In genomic region chr12:102298022-102298421, GRCh38 we compare ENCODE assay signal across 20 cellular contexts.
DNase-seq lines count a peak whose midpoint lies in the region; ATAC-seq and TF ChIP-seq lines count a peak whose summit lies in the region.
"Had no signal": no experiment of that assay in that cellular context is flagged by ENCODE, and none has a peak within 500 bp of the region (broad histone marks: within the 10 kb centered on the region; RNA-seq: fewer than 3 reads in every experiment).

No MANE protein-coding gene starts in this region.

- H3K4me3 ChIP-seq in HFF-Myc (replicated peaks; ENCODE audit: low read depth, low read length), result no peak overlapping the region
- H3K4me3 ChIP-seq in brain microvascular endothelial cell (ENCODE audit: low read depth, low read length), result no peak overlapping the region
- no peak overlapping the region for H3K4me3 ChIP-seq in fibroblast of villous mesenchyme (ENCODE audit: low read depth, low read length)
- H3K4me3 ChIP-seq in spleen, result no peak overlapping the region
- H3K4me3 ChIP-seq: heart right ventricle, SK-N-MC, vagina had no signal

- intact Hi-C loops in spleen (cut with DNase I; ENCODE audit: low total_unique reads), result no loop called here

- TF ChIP-seq POLR2A in spleen (IDR thresholded peaks at IDR 0.05), result no peak

- no peak for ATAC-seq in GM21619 (IDR thresholded peaks at IDR 0.05; ENCODE audit: unreplicated experiment)
- ATAC-seq: heart right ventricle had no signal

- no peak overlapping the region for H3K27ac ChIP-seq in brain microvascular endothelial cell
- no peak overlapping the region for H3K27ac ChIP-seq in spleen
- H3K27ac ChIP-seq: heart right ventricle, SK-N-MC, vagina had no signal

- H3K27me3 ChIP-seq in brain microvascular endothelial cell (replicated peaks) (no peaks in the 10 kb centered on the region), spleen (replicated peaks in 1 of 7) (no peaks in the 10 kb centered on the region)
- H3K27me3 ChIP-seq: heart right ventricle, vagina had no signal

- 72 to 89% (median 87%) methylated on average over 3 of the region's 3 CpGs for WGBS in spleen, 5 donors

- TF ChIP-seq CTCF in HFF-Myc (IDR thresholded peaks at IDR 0.05; ENCODE audit: low read depth, low read length, missing control alignments) (no peak), brain microvascular endothelial cell (IDR thresholded peaks at IDR 0.05; ENCODE audit: low read depth, low read length, missing control alignments) (no peak), fibroblast of villous mesenchyme (IDR thresholded peaks at IDR 0.05; ENCODE audit: insufficient read depth, low read depth, low read length) (no peak), spleen (IDR thresholded peaks at IDR 0.05 in 8 of 11, conservative IDR thresholded peaks at IDR 0.05 in 3 of 11) (no peak)

- peaks cover 2 to 27% (median 22%) of the 10 kb centered on the region in 8 donors for H3K9me3 ChIP-seq in spleen
- H3K9me3 ChIP-seq: vagina had no signal

- H3K36me3 ChIP-seq in brain microvascular endothelial cell (replicated peaks) (no peaks in the 10 kb centered on the region), spleen (no peaks in the 10 kb centered on the region)
- H3K36me3 ChIP-seq: heart right ventricle, vagina had no signal

- no peaks in the 10 kb centered on the region for H3K4me1 ChIP-seq in spleen
- H3K4me1 ChIP-seq: heart right ventricle, vagina had no signal

- DNase-seq in AG08396 (ENCODE audit: low spot score) (peak; percentile 8), HFF-Myc (ENCODE audit: extremely low read depth, low read depth) (peak; percentile 6), brain microvascular endothelial cell (peak; percentile 43), fibroblast of villous mesenchyme (ENCODE audit: low read depth) (peak; percentile 56), UCSD-AML1 (lab: John Stamatoyannopoulos, UW; ENCODE audit: unreplicated experiment) (no peak), spleen (no peak), DMS153 treated with DMSO at 0.1 percent for 48 hours (lab: John Stamatoyannopoulos, UW; ENCODE audit: unreplicated experiment) (no peak)
- DNase-seq: activated CD4-positive, CD25-positive, alpha-beta regulatory T cell treated with anti-CD3 and anti-CD28 coated beads, Interleukin-2, amount 50 U/mL, for 72 hours; activated naive CD8-positive, alpha-beta T cell treated with anti-CD3 and anti-CD28 coated beads for 36 hours; CD4-positive, alpha-beta memory T cell; dermis blood vessel endothelial cell; DMS79; erythroblast; heart right ventricle; NCI-H1417; NCI-H2171; retina had no signal

- in situ Hi-C loops in brain microvascular endothelial cell (cut with HindIII; ENCODE audit: low pct_ligation_motif_present, low sequenced_read_pairs), result no loop called here

Comparison
In these comparisons a context has a peak if more than half of its experiments do, and no peak if none do; other contexts are left out.
1. DNase-seq: peak in AG08396 (single experiment), HFF-Myc (single experiment), brain microvascular endothelial cell (single experiment) and fibroblast of villous mesenchyme (single experiment); none in UCSD-AML1 (single experiment), spleen (single experiment) and DMS153 treated with DMSO at 0.1 percent for 48 hours (single experiment).